ENCODE assay signal across 8 cellular contexts in the genomic region with DNA sequence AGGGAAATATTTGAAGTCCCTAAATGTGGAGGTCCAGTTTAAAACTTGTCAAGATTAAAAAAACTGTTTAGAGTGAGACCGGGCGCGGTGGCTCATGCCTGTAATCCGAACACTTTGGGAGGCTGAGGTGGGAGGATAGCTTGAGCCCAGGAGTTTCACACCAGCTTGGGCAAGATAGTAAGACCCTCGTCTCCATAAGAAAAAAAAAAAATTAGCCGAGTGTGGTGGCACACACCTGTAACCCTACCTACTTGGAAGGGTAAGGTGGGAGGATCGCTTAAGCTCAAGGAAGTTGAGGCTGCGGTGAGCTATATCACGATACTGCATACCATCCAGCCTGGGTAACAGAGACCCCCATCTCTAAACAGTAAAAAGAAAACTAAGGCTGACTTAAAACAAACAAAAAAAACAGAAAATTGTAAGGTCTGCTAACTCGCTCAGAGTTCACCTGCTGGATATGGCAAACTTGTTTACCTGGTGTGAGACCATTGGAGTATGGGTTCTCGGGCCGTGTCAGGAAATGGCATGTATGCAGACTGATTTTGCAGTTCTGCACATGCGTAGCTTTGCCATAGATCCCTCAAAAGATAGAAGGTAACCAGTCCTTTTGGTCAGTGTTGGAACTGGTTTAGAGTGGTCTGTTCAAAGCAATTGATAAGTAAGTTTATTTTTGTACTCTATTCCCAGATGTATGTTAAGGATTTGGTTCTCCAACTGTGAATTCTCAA. TPM values are rescaled to one million over a fixed set of nuclear protein-coding genes. Genes with fewer than 3 reads are reported as not detected.
DNase-seq lines count a peak whose midpoint lies in the region; ATAC-seq and TF ChIP-seq lines count a peak whose summit lies in the region.

No MANE protein-coding gene starts in this region.

- H3K4me3 Mint-ChIP-seq in activated naive CD8-positive, alpha-beta T cell treated with anti-CD3 and anti-CD28 coated beads, Interleukin-2, amount 10 ng/mL, durations not matched to agents 7 days and 5 days = peak overlapping the region; percentile 92

- H3K36me3 ChIP-seq in right lobe of liver = no peaks in the 10 kb centered on the region
- no peaks in the 10 kb centered on the region for H3K36me3 ChIP-seq in thyroid gland

- 27% methylated on average over 12 of the region's 13 CpGs for WGBS in right lobe of liver (ENCODE audit: insufficient coverage, low coverage, low lambda C conversion rate, missing lambda C conversion rate)
- WGBS in thyroid gland, 2 donors = 47 to 52% methylated on average over 13 of the region's 13 CpGs

- H3K4me1 ChIP-seq in right lobe of liver = peaks cover 0 to 56% (median 24%) of the 10 kb centered on the region in 4 donors
- H3K4me1 ChIP-seq in thyroid gland = peaks cover 41 to 50% of the 10 kb centered on the region in 2 donors

- peak overlapping the region; percentile 81 to 92 (median 84) for H3K4me3 ChIP-seq in right lobe of liver
- peak overlapping the region in 2 of 3 donors; percentile 99 for H3K4me3 ChIP-seq in thyroid gland (replicated peaks in 1 of 3)

- peaks cover 15% of the 10 kb centered on the region for H3K36me3 Mint-ChIP-seq in activated naive CD8-positive, alpha-beta T cell treated with anti-CD3 and anti-CD28 coated beads, Interleukin-2, amount 10 ng/mL, durations not matched to agents 7 days and 5 days

- H3K4me1 Mint-ChIP-seq in activated naive CD8-positive, alpha-beta T cell treated with anti-CD3 and anti-CD28 coated beads, Interleukin-2, amount 10 ng/mL, durations not matched to agents 7 days and 5 days = peaks cover 52% of the 10 kb centered on the region

- H3K27me3 ChIP-seq in right lobe of liver = no peaks in the 10 kb centered on the region
- H3K27me3 ChIP-seq in thyroid gland = no peaks in the 10 kb centered on the region

- intact Hi-C loops in right lobe of liver (cut with DNase I) (no loop called here), thyroid gland (cut with DNase I) (no loop called here)

- peak; percentile 21 for DNase-seq in activated CD8-positive, alpha-beta memory T cell treated with anti-CD3 and anti-CD28 coated beads, Interleukin-2, amount 50 U/mL, for 4 hours
- no peak for DNase-seq in activated CD8-positive, alpha-beta memory T cell treated with anti-CD3 and anti-CD28 coated beads for 24 hours
- DNase-seq in activated naive CD8-positive, alpha-beta T cell treated with anti-CD3 and anti-CD28 coated beads, Interleukin-2, amount 10 ng/mL, durations not matched to agents 7 days and 5 days = no peak
- no peak for DNase-seq in right lobe of liver
- no peak for DNase-seq in thyroid gland
- no peak for DNase-seq in cerebellar cortex (ENCODE audit: low spot score)
- no peak for DNase-seq in NCI-H2196 treated with DMSO at 0.1 percent for 48 hours (lab: John Stamatoyannopoulos, UW; ENCODE audit: unreplicated experiment)
- no peak for DNase-seq in HCEC 1CT

- POLR2A ChIA-PET in activated naive CD8-positive, alpha-beta T cell treated with anti-CD3 and anti-CD28 coated beads, Interleukin-2, amount 10 ng/mL, durations not matched to agents 7 days and 5 days (lab: Charles Lee) = interaction anchor here (0.8 to 2.5 kb wide), 5 partner anchors 26 to 335 kb away, joined by 3 to 11 read pairs (median 6); a partner anchor contains a TSS

- TF ChIP-seq POLR2A in right lobe of liver (IDR thresholded peaks at IDR 0.05) = no peak
- TF ChIP-seq POLR2A in thyroid gland (IDR thresholded peaks at IDR 0.05) = no peak

- H3K27ac Mint-ChIP-seq in activated naive CD8-positive, alpha-beta T cell treated with anti-CD3 and anti-CD28 coated beads, Interleukin-2, amount 10 ng/mL, durations not matched to agents 7 days and 5 days = peak overlapping the region; percentile 71

- TF ChIP-seq CTCF in right lobe of liver (IDR thresholded peaks at IDR 0.05) = no peak
- TF ChIP-seq CTCF in thyroid gland (IDR thresholded peaks at IDR 0.05) = no peak

- H3K9me3 ChIP-seq in right lobe of liver (no peaks in the 10 kb centered on the region), thyroid gland (no peaks in the 10 kb centered on the region)

- peak; percentile 37 for ATAC-seq in activated naive CD8-positive, alpha-beta T cell treated with anti-CD3 and anti-CD28 coated beads, Interleukin-2, amount 10 ng/mL, durations not matched to agents 7 days and 5 days (ENCODE audit: low read depth)
- ATAC-seq in right lobe of liver = no peak

- no peaks in the 10 kb centered on the region for H3K9me3 Mint-ChIP-seq in activated naive CD8-positive, alpha-beta T cell treated with anti-CD3 and anti-CD28 coated beads, Interleukin-2, amount 10 ng/mL, durations not matched to agents 7 days and 5 days

- H3K27ac ChIP-seq in right lobe of liver (peak overlapping the region; percentile 83 to 96 (median 93)), thyroid gland (peak overlapping the region; percentile 21 to 92 (median 90))

- no peaks in the 10 kb centered on the region for H3K27me3 Mint-ChIP-seq in activated naive CD8-positive, alpha-beta T cell treated with anti-CD3 and anti-CD28 coated beads, Interleukin-2, amount 10 ng/mL, durations not matched to agents 7 days and 5 days

RNA-seq across cellular contexts. Expression of a gene that starts 2.1 kb away (rescaled TPM):
- 100 to 1,000 TPM; 205 to 216 TPM for total RNA-seq in activated naive CD8-positive, alpha-beta T cell treated with anti-CD3 and anti-CD28 coated beads, Interleukin-2, amount 10 ng/mL, durations not matched to agents 7 days and 5 days
- total RNA-seq in right lobe of liver (100 to 1,000 TPM in 2 of 6 experiments, 10 to 100 TPM in 4; 70.8 to 111 (median 90.2) TPM), thyroid gland (100 to 1,000 TPM in 3 of 4 donors, 10 to 100 TPM in 1; 62.5 to 159 (median 127) TPM)

RNA-seq across cellular contexts. Expression of a gene that starts 7.3 kb away (rescaled TPM):
- 10 to 100 TPM; 24.6 to 25.2 TPM for total RNA-seq in activated naive CD8-positive, alpha-beta T cell treated with anti-CD3 and anti-CD28 coated beads, Interleukin-2, amount 10 ng/mL, durations not matched to agents 7 days and 5 days
- total RNA-seq in right lobe of liver = 10 to 100 TPM; 21.6 to 37.9 (median 31.0) TPM
- total RNA-seq in thyroid gland = 10 to 100 TPM; 17.9 to 33.3 (median 32.8) TPM

RNA-seq across cellular contexts. Expression of a gene that starts 40.3 kb away (rescaled TPM):
- 100 to 1,000 TPM; 146 to 153 TPM for total RNA-seq in activated naive CD8-positive, alpha-beta T cell treated with anti-CD3 and anti-CD28 coated beads, Interleukin-2, amount 10 ng/mL, durations not matched to agents 7 days and 5 days
- total RNA-seq in right lobe of liver = 100 to 1,000 TPM in 5 of 6 experiments, 10 to 100 TPM in 1; 85.0 to 189 (median 164) TPM
- total RNA-seq in thyroid gland = 100 to 1,000 TPM; 128 to 265 (median 232) TPM

RNA-seq across cellular contexts. Expression of a gene that starts 45.0 kb away (rescaled TPM):
- total RNA-seq in activated naive CD8-positive, alpha-beta T cell treated with anti-CD3 and anti-CD28 coated beads, Interleukin-2, amount 10 ng/mL, durations not matched to agents 7 days and 5 days = 10 to 100 TPM; 59.4 to 62.3 TPM
- total RNA-seq in right lobe of liver (10 to 100 TPM; 14.2 to 29.2 (median 23.0) TPM), thyroid gland (10 to 100 TPM; 27.9 to 72.0 (median 38.5) TPM)
